In genomic region chr5:81488862-81489261, GRCh38 we compare ENCODE assay signal across 26 cellular contexts.
"Had no signal": no experiment of that assay in that cellular context is flagged by ENCODE, and none has a peak within 500 bp of the region (broad histone marks: within the 10 kb centered on the region; RNA-seq: fewer than 3 reads in every experiment).

No MANE protein-coding gene starts in this region.

- H3K27me3 ChIP-seq: stomach, suprapubic skin, testis, thyroid gland, tibial artery, tibial nerve, transverse colon, upper lobe of left lung, uterus, vagina had no signal

- FAIRE-seq: urothelium cell line had no signal

- H3K4me1 ChIP-seq: stomach, suprapubic skin, testis, thyroid gland, tibial artery, tibial nerve, transverse colon, upper lobe of left lung, uterus, vagina had no signal

- DNase-seq: stimulated activated CD4-positive, alpha-beta T cell treated with anti-CD3 and anti-CD28 coated beads, Interleukin-2, amount 100 ng/mL, for 48 hours; stimulated activated CD4-positive, alpha-beta T cell treated with anti-CD3 and anti-CD28 coated beads, Interleukin-4, amount 100 ng/mL, for 1 hour; stimulated activated CD4-positive, alpha-beta T cell treated with anti-CD3 and anti-CD28 coated beads, Interleukin-4, amount 100 ng/mL, for 24 hours; stimulated activated CD4-positive, alpha-beta T cell treated with anti-CD3 and anti-CD28 coated beads, Interleukin-4, amount 100 ng/mL, for 4 hours; stimulated activated CD8-positive, alpha-beta memory T cell treated with anti-CD3 and anti-CD28 coated beads, Interleukin-4, amount 100 ng/mL, for 48 hours; stimulated activated naive B cell treated with anti-CD40 and anti-IgM and Interleukin-4, amounts not matched to agents 10 μg/mL and 1 μg/mL and 100 μg/mL, for 72 hours; stimulated activated naive CD4-positive, alpha-beta T cell; stimulated activated naive CD4-positive, alpha-beta T cell treated with Interleukin-2 at 50 U/mL for 16 hours; stimulated activated naive CD8-positive, alpha-beta T cell treated with anti-CD3 and anti-CD28 coated beads, Interleukin-15, amount 100 ng/mL, for 72 hours; stimulated activated naive CD8-positive, alpha-beta T cell treated with anti-CD3 and anti-CD28 coated beads, Interleukin-15, Interleukin-2, amounts not matched to agents 100 U/mL and 50 U/mL, for 24 hours; stomach; substantia nigra; testis; thyroid gland; tibial artery; transverse colon; trophoblast cell; upper lobe of left lung; uterus had no signal

- H3K27ac ChIP-seq: stomach, suprapubic skin, testis, thoracic aorta, thyroid gland, tibial artery, tibial nerve, transverse colon, upper lobe of left lung, uterus, vagina had no signal

- H3K4me3 ChIP-seq: stomach, suprapubic skin, testis, thoracic aorta, thyroid gland, tibial artery, tibial nerve, transverse colon, upper lobe of left lung, uterus, vagina had no signal

- ATAC-seq: stimulated activated effector memory CD8-positive, alpha-beta T cell treated with anti-CD3 and anti-CD28 coated beads, Interleukin-12 subunit alpha, Interleukin-12 subunit beta, amount 100 ng/mL, for 72 hours; stimulated activated memory B cell treated with anti-CD40 and anti-IgM and Interleukin-4, amounts not matched to agents 10 μg/mL and 1 μg/mL and 100 μg/mL, for 72 hours; stimulated activated naive B cell treated with anti-CD40 and anti-IgM and Interleukin-4, amounts not matched to agents 10 μg/mL and 1 μg/mL and 100 μg/mL, for 72 hours; stimulated activated naive CD8-positive, alpha-beta T cell treated with anti-CD3 and anti-CD28 coated beads, Interleukin-15, amount 100 ng/mL, for 72 hours; stimulated activated naive CD8-positive, alpha-beta T cell treated with anti-CD3 and anti-CD28 coated beads, Interleukin-15, Interleukin-2, amounts not matched to agents 100 U/mL and 50 U/mL, for 24 hours had no signal

- H3K9me3 ChIP-seq: stomach, suprapubic skin, testis, thoracic aorta, thyroid gland, tibial artery, tibial nerve, transverse colon, upper lobe of left lung, uterus, vagina had no signal

- H3K36me3 ChIP-seq: suprapubic skin, thoracic aorta, thyroid gland, tibial nerve, transverse colon, upper lobe of left lung, uterus, vagina had no signal
